In the genomic region with DNA sequence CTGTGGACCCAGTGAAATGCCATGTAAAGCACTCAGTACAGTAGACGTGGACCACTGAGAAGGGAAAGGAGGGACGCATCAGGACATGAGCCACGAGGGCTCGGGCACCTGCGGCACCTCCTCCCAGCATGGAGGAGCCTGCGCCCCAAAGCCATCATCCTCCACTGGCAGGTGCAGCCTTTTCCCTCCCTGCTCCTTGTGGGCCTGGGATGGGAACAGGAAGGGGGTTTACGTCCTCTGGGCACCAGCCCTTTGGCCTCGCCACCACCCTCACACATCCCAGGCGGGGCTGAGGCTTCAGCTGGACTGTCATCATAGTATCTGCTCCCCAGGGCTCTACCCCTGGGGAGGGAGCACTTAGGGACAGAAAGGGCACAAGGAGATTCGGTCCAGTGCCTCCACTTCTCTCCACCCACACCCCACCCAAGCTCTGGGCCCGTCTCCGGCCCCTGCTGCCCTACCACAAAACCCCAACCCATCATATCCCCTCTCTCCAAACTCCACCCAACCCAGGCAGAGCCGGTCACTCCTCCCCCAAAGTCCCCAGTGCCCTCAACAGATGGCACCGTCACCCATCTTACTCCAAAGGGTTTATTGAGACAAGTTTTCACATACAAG, we compare ENCODE assay signal across 10 cellular contexts. TPM values are rescaled to one million over a fixed set of nuclear protein-coding genes. Genes with fewer than 3 reads are reported as not detected.
DNase-seq lines count a peak whose midpoint lies in the region; ATAC-seq and TF ChIP-seq lines count a peak whose summit lies in the region.
"Had no signal": no experiment of that assay in that cellular context is flagged by ENCODE, and none has a peak within 500 bp of the region (broad histone marks: within the 10 kb centered on the region; RNA-seq: fewer than 3 reads in every experiment).

No MANE protein-coding gene starts in this region.

- peaks cover 4% of the 10 kb centered on the region for H3K36me3 Mint-ChIP-seq in type B pancreatic cell

- peak overlapping the region; percentile 89 for H3K27ac ChIP-seq in effector memory CD4-positive, alpha-beta T cell (ENCODE audit: insufficient read depth, low read length, poor library complexity, severe bottlenecking)
- H3K27ac ChIP-seq: hepatocyte had no signal

- H3K27me3 Mint-ChIP-seq in type B pancreatic cell: no peaks in the 10 kb centered on the region

- no peaks in the 10 kb centered on the region for H3K9me3 ChIP-seq in effector memory CD4-positive, alpha-beta T cell (ENCODE audit: control insufficient read depth, low read length)

- H3K9me3 Mint-ChIP-seq in type B pancreatic cell: no peaks in the 10 kb centered on the region

- intact Hi-C loops in Right ventricle myocardium superior (cut with DNase I) (no loop called here), cardiac septum (cut with DNase I) (no loop called here)

- no peak for TF ChIP-seq CTCF in type B pancreatic cell (conservative IDR thresholded peaks at IDR 0.05)

- ATAC-seq in Right ventricle myocardium superior (ENCODE audit: poor library complexity) (no peak), HG03432 (IDR thresholded peaks at IDR 0.05; ENCODE audit: unreplicated experiment) (peak; percentile 36), SK-N-SH treated with all-trans-retinoic acid at 6 μM for 48 hours (no peak)

- no peak overlapping the region for H3K4me3 ChIP-seq in effector memory CD4-positive, alpha-beta T cell (ENCODE audit: insufficient read depth, low read depth, low read length, poor library complexity, severe bottlenecking)
- H3K4me3 ChIP-seq: hepatocyte had no signal

- no peaks in the 10 kb centered on the region for H3K27me3 ChIP-seq in effector memory CD4-positive, alpha-beta T cell (replicated peaks; ENCODE audit: control insufficient read depth, insufficient read depth, low read length, poor library complexity, severe bottlenecking)
- H3K27me3 ChIP-seq: hepatocyte had no signal

- H3K27ac Mint-ChIP-seq in type B pancreatic cell: peak overlapping the region; percentile 9

- no peak overlapping the region for H3K4me3 Mint-ChIP-seq in type B pancreatic cell

- peak; percentile 29 for DNase-seq in Right ventricle myocardium superior
- no peak for DNase-seq in cardiac septum (ENCODE audit: low spot score)
- DNase-seq in effector memory CD4-positive, alpha-beta T cell: no peak
- DNase-seq in type B pancreatic cell (ENCODE audit: extremely low spot score, unreplicated experiment): no peak
- DNase-seq in ureter (ENCODE audit: low spot score): no peak
- DNase-seq in activated CD4-positive, alpha-beta T cell treated with anti-CD3 and anti-CD28 coated beads for 1 hour: no peak
- DNase-seq: NCI-H1105 treated with DMSO at 0.1 percent for 48 hours had no signal

- peaks cover 31% of the 10 kb centered on the region for H3K36me3 ChIP-seq in effector memory CD4-positive, alpha-beta T cell (ENCODE audit: control insufficient read depth, insufficient read depth, low read length)

- H3K4me1 ChIP-seq in effector memory CD4-positive, alpha-beta T cell (ENCODE audit: control insufficient read depth, insufficient read depth, low read length, poor library complexity, severe bottlenecking): peaks cover 33% of the 10 kb centered on the region

- peaks cover 6% of the 10 kb centered on the region for H3K4me1 Mint-ChIP-seq in type B pancreatic cell (ENCODE audit: unreplicated experiment)

TF ChIP-seq in SK-N-SH treated with all-trans-retinoic acid at 6 μM for 48 hours, 23 proteins besides CTCF, POLR2A, EP300 and RAD21 (continues in another document):
- TF ChIP-seq TCF4 (CRISPR knock-in tag; IDR thresholded peaks at IDR 0.05; ENCODE audit: borderline replicate concordance) (no peak), RARB (CRISPR knock-in tag; IDR thresholded peaks at IDR 0.05) (no peak), ZNF565 (CRISPR knock-in tag; conservative IDR thresholded peaks at IDR 0.05; ENCODE audit: low read depth) (no peak), CSDC2 (CRISPR knock-in tag; IDR thresholded peaks at IDR 0.05) (no peak), ESRRG (CRISPR knock-in tag; IDR thresholded peaks at IDR 0.05) (no peak), ZC3H10 (CRISPR knock-in tag; IDR thresholded peaks at IDR 0.05) (no peak), SNAI2 (CRISPR knock-in tag; IDR thresholded peaks at IDR 0.05) (no peak), ZNF70 (CRISPR knock-in tag; IDR thresholded peaks at IDR 0.05) (no peak), GLIS3 (CRISPR knock-in tag; IDR thresholded peaks at IDR 0.05) (no peak), ZNF8 (CRISPR knock-in tag; IDR thresholded peaks at IDR 0.05) (no peak), ZFP3 (CRISPR knock-in tag; IDR thresholded peaks at IDR 0.05) (no peak), ZFP30 (CRISPR knock-in tag; IDR thresholded peaks at IDR 0.05) (no peak)
- TF ChIP-seq, protein P1, sequence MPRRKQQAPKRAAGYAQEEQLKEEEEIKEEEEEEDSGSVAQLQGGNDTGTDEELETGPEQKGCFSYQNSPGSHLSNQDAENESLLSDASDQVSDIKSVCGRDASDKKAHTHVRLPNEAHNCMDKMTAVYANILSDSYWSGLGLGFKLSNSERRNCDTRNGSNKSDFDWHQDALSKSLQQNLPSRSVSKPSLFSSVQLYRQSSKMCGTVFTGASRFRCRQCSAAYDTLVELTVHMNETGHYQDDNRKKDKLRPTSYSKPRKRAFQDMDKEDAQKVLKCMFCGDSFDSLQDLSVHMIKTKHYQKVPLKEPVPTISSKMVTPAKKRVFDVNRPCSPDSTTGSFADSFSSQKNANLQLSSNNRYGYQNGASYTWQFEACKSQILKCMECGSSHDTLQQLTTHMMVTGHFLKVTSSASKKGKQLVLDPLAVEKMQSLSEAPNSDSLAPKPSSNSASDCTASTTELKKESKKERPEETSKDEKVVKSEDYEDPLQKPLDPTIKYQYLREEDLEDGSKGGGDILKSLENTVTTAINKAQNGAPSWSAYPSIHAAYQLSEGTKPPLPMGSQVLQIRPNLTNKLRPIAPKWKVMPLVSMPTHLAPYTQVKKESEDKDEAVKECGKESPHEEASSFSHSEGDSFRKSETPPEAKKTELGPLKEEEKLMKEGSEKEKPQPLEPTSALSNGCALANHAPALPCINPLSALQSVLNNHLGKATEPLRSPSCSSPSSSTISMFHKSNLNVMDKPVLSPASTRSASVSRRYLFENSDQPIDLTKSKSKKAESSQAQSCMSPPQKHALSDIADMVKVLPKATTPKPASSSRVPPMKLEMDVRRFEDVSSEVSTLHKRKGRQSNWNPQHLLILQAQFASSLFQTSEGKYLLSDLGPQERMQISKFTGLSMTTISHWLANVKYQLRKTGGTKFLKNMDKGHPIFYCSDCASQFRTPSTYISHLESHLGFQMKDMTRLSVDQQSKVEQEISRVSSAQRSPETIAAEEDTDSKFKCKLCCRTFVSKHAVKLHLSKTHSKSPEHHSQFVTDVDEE (CRISPR knock-in tag; IDR thresholded peaks at IDR 0.05): no peak
- TF ChIP-seq, protein P2, sequence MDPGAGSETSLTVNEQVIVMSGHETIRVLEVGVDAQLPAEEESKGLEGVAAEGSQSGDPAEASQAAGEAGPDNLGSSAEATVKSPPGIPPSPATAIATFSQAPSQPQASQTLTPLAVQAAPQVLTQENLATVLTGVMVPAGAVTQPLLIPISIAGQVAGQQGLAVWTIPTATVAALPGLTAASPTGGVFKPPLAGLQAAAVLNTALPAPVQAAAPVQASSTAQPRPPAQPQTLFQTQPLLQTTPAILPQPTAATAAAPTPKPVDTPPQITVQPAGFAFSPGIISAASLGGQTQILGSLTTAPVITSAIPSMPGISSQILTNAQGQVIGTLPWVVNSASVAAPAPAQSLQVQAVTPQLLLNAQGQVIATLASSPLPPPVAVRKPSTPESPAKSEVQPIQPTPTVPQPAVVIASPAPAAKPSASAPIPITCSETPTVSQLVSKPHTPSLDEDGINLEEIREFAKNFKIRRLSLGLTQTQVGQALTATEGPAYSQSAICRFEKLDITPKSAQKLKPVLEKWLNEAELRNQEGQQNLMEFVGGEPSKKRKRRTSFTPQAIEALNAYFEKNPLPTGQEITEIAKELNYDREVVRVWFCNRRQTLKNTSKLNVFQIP (CRISPR knock-in tag; IDR thresholded peaks at IDR 0.05; ENCODE audit: borderline replicate concordance, low read depth): no peak
- TF ChIP-seq, protein P3, sequence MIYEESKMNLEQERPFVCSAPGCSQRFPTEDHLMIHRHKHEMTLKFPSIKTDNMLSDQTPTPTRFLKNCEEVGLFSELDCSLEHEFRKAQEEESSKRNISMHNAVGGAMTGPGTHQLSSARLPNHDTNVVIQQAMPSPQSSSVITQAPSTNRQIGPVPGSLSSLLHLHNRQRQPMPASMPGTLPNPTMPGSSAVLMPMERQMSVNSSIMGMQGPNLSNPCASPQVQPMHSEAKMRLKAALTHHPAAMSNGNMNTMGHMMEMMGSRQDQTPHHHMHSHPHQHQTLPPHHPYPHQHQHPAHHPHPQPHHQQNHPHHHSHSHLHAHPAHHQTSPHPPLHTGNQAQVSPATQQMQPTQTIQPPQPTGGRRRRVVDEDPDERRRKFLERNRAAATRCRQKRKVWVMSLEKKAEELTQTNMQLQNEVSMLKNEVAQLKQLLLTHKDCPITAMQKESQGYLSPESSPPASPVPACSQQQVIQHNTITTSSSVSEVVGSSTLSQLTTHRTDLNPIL (CRISPR knock-in tag; IDR thresholded peaks at IDR 0.05; ENCODE audit: low read depth): no peak

RNA-seq across cellular contexts. Expression of a gene that starts 2.1 kb away (rescaled TPM):
- total RNA-seq in Right ventricle myocardium superior (10.1 TPM), cardiac septum (13.3 TPM), type B pancreatic cell (ENCODE audit: low replicate concordance) (56.8 and 70.8 TPM in 2 replicates), ureter (57.1 TPM)

RNA-seq across cellular contexts. Expression of a gene that starts 26.8 kb away (rescaled TPM):
- total RNA-seq in Right ventricle myocardium superior (13.9 TPM), cardiac septum (24.2 TPM), type B pancreatic cell (ENCODE audit: low replicate concordance) (24.2 and 38.4 TPM in 2 replicates), ureter (20.6 TPM)

RNA-seq across cellular contexts. Expression of a gene that starts 27.2 kb away (rescaled TPM):
- total RNA-seq in Right ventricle myocardium superior (38.4 TPM), cardiac septum (54.2 TPM), type B pancreatic cell (ENCODE audit: low replicate concordance) (83.4 and 105 TPM in 2 replicates), ureter (67.6 TPM)

RNA-seq across cellular contexts. Expression of a gene that starts 58.1 kb away (rescaled TPM):
- total RNA-seq in Right ventricle myocardium superior: 15.2 TPM
- 23.8 TPM for total RNA-seq in cardiac septum
- total RNA-seq in type B pancreatic cell (ENCODE audit: low replicate concordance): 1.3 and 24.5 TPM in 2 replicates
- total RNA-seq in ureter: 25.6 TPM
